ENCODE assay signal across 21 cellular contexts in the genomic region with DNA sequence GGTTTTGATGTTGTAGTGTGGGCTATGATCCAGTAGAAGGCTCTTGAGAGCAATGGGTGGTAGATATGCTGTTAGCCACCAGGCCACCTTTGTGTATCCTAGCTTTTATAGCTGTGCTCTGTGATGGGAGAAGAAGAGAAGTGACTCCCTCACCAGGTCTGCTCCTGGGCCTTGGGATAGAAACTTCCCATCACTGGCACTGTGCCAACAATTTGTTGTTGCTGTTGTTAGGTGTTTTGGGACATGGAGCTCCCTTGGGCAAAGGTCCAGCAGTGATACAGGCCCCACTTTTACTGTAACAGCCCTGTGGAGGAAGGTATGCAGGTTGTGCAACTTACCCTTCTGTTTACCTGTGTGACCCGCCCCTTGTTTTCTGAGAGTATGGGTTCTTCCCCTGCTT.
"Had no signal": no experiment of that assay in that cellular context is flagged by ENCODE, and none has a peak within 500 bp of the region (broad histone marks: within the 10 kb centered on the region; RNA-seq: fewer than 3 reads in every experiment).

No MANE protein-coding gene starts in this region.

- H3K4me1 ChIP-seq: esophagus muscularis mucosa, heart right ventricle, lower lobe of right lung, psoas muscle, stomach, thyroid gland had no signal

- H3K27ac ChIP-seq: dorsolateral prefrontal cortex, esophagus muscularis mucosa, heart right ventricle, lower lobe of right lung, ovary, psoas muscle, stomach, thyroid gland had no signal

- H3K27me3 Mint-ChIP-seq: stimulated activated naive B cell treated with anti-CD40 and anti-IgM and Interleukin-4, amounts not matched to agents 10 μg/mL and 1 μg/mL and 100 μg/mL, for 72 hours had no signal

- H3K4me3 Mint-ChIP-seq: natural killer cell; stimulated activated naive B cell treated with anti-CD40 and anti-IgM and Interleukin-4, amounts not matched to agents 10 μg/mL and 1 μg/mL and 100 μg/mL, for 72 hours had no signal

- H3K27ac Mint-ChIP-seq: natural killer cell; stimulated activated naive B cell treated with anti-CD40 and anti-IgM and Interleukin-4, amounts not matched to agents 10 μg/mL and 1 μg/mL and 100 μg/mL, for 72 hours had no signal

- H3K4me1 Mint-ChIP-seq: natural killer cell; stimulated activated naive B cell treated with anti-CD40 and anti-IgM and Interleukin-4, amounts not matched to agents 10 μg/mL and 1 μg/mL and 100 μg/mL, for 72 hours had no signal

- H3K9me3 ChIP-seq: thyroid gland had no signal

- H3K27me3 ChIP-seq: dorsolateral prefrontal cortex, esophagus muscularis mucosa, heart right ventricle, ovary, stomach, thyroid gland had no signal

- H3K36me3 ChIP-seq: esophagus muscularis mucosa, heart right ventricle, lower lobe of right lung, ovary, stomach, thyroid gland had no signal

- DNase-seq: dorsolateral prefrontal cortex; effector CD4-positive, alpha-beta T cell; foreskin melanocyte; glutamatergic neuron; heart right ventricle; hippocampal formation; left ventricle myocardium superior; lower lobe of right lung; natural killer cell; occipital lobe; psoas muscle; small intestine; stimulated activated CD4-positive, alpha-beta T cell treated with anti-CD3 and anti-CD28 coated beads, Interleukin-15, amount 100 ng/mL, for 24 hours; stimulated activated CD4-positive, alpha-beta T cell treated with anti-CD3 and anti-CD28 coated beads, Interleukin-2, amount 100 ng/mL, for 48 hours; stimulated activated naive B cell treated with anti-CD40 and anti-IgM and Interleukin-4, amounts not matched to agents 10 μg/mL and 1 μg/mL and 100 μg/mL, for 72 hours; stomach; thyroid gland; trophoblast cell had no signal

- ATAC-seq: heart right ventricle; left ventricle myocardium superior; lower lobe of right lung; natural killer cell; psoas muscle; right cardiac atrium; stimulated activated naive B cell treated with anti-CD40 and anti-IgM and Interleukin-4, amounts not matched to agents 10 μg/mL and 1 μg/mL and 100 μg/mL, for 72 hours had no signal

- H3K4me3 ChIP-seq: dorsolateral prefrontal cortex, esophagus muscularis mucosa, heart right ventricle, lower lobe of right lung, ovary, psoas muscle, stomach, thyroid gland had no signal
